29 cellular contexts compared by ENCODE assay signal in the genomic region with DNA sequence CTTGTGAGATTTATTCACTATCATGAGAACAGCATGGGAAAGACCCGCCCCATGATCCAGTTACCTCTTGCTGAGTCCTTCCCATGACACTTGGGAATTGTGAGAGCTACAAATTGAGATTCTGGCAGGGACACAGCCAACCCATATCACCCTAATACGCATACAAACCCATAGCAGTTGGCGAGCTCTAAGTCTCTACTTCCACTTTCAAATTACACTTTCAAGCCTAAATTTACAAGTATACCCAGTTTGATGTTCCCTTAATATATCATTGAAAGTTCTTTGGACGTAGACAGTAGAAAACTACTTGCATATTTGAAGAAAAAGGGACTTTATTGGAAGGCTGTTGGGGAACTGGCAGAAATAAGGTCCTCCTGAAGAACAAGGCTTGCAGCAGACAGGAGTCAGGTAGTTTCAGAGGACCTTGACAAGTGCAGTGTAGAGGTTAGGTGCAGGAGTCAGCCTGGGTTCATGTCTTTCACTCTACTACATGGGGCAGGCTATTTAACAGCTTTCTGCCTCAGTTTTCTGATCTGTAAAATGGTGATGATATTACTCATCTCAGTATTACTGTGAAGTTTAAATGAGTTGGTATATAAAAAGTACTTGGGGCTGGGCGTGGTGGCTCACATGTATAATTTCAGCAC.
A peak's percentile ranks its signal among the peaks of the same experiment; 100 is the strongest.
DNase-seq lines count a peak whose midpoint lies in the region; ATAC-seq, FAIRE-seq and TF ChIP-seq lines count a peak whose summit lies in the region.
"Had no signal": no experiment of that assay in that cellular context is flagged by ENCODE, and none has a peak within 500 bp of the region (broad histone marks: within the 10 kb centered on the region; RNA-seq: fewer than 3 reads in every experiment).

No MANE protein-coding gene starts in this region.

- ATAC-seq in HepG2, result no peak
- no peak for ATAC-seq in right lobe of liver
- peak; percentile 80 for ATAC-seq in HG02798 (IDR thresholded peaks at IDR 0.05; ENCODE audit: poor library complexity, unreplicated experiment)
- ATAC-seq in GM12878, result peak; percentile 77
- ATAC-seq: HCT116, Panc1 had no signal

- TF ChIP-seq EP300 in HepG2 (IDR thresholded peaks at IDR 0.05; ENCODE audit: low read depth in 2 of 2, low read length in 2 of 2) (no peak), HepG2 (CRISPR knock-in tag; IDR thresholded peaks at IDR 0.05; ENCODE audit: borderline replicate concordance) (no peak), GM12878 (IDR thresholded peaks at IDR 0.05; ENCODE audit: borderline replicate concordance in 1 of 2, control insufficient read depth in 1 of 2, low read depth in 2 of 2, low read length in 2 of 2) (no peak), transverse colon (IDR thresholded peaks at IDR 0.05; ENCODE audit: low read depth) (no peak)

- SMC1A ChIA-PET in GM12878 (lab: Charles Lee; ENCODE audit: uncharacterized antibody, unreplicated experiment), result interaction anchor here (0.9 kb wide), 1 partner anchor 83 kb away, joined by 3 read pairs; no protein-coding TSS in a partner anchor

- in situ Hi-C loops in HepG2 (cut with HindIII; ENCODE audit: extremely low pct_ligation_motif_present, low pct_unique_long_range_greater_than_20kb) (no loop called here), GM12878 (cut with MboI) (no loop called here), transverse colon (cut with MboI; ENCODE audit: low pct_ligation_motif_present in 1 of 4, low pct_unique_long_range_greater_than_20kb in 1 of 4, low sequenced_read_pairs in 3 of 4) (no loop called here)

- H3K4me2 ChIP-seq in HepG2 (ENCODE audit: low read depth, low read length) (no peak overlapping the region), GM12878 (ENCODE audit: control insufficient read depth, insufficient read depth) (peak overlapping the region; percentile 60)
- H3K4me2 ChIP-seq: KMS-11, SK-N-SH had no signal

- no peak for TF ChIP-seq POLR2A in HepG2 (IDR thresholded peaks at IDR 0.05; ENCODE audit: insufficient read depth in 1 of 2, low read depth in 2 of 2, low read length in 2 of 2)
- TF ChIP-seq POLR2A in right lobe of liver (IDR thresholded peaks at IDR 0.05), result no peak
- no peak for TF ChIP-seq POLR2A in GM12878 (IDR thresholded peaks at IDR 0.05; ENCODE audit: low read depth, low read length)
- TF ChIP-seq POLR2A in GM12892 (IDR thresholded peaks at IDR 0.05; ENCODE audit: low read depth, low read length), result no peak
- TF ChIP-seq POLR2A in transverse colon (IDR thresholded peaks at IDR 0.05), result no peak

- RAD21 ChIA-PET in GM12878 (lab: Charles Lee; ENCODE audit: unreplicated experiment), result interaction anchor here (0.8 kb wide), 1 partner anchor 45 kb away, joined by 3 read pairs; no protein-coding TSS in a partner anchor

- no peak overlapping the region for H3K9ac ChIP-seq in HepG2 (ENCODE audit: insufficient read depth, low read depth, low read length)
- H3K9ac ChIP-seq in GM12878 (ENCODE audit: control insufficient read depth, insufficient read depth, low read length), result no peak overlapping the region
- H3K9ac ChIP-seq: KMS-11, SK-N-SH had no signal

- no peak overlapping the region for H2AFZ ChIP-seq in HepG2 (ENCODE audit: low read length)
- peak overlapping the region; percentile 36 for H2AFZ ChIP-seq in GM12878 (ENCODE audit: control insufficient read depth, low read depth, low read length)

- no peak for TF ChIP-seq CTCF in HepG2 (CRISPR knock-in tag; IDR thresholded peaks at IDR 0.05)
- TF ChIP-seq CTCF in right lobe of liver (IDR thresholded peaks at IDR 0.05), result no peak
- no peak for TF ChIP-seq CTCF in GM12878 (IDR thresholded peaks at IDR 0.05 in 2 of 3, conservative IDR thresholded peaks at IDR 0.05 in 1 of 3; ENCODE audit: control insufficient read depth in 2 of 3, extremely low read depth in 1 of 3, insufficient read depth in 1 of 3, low read depth in 3 of 3, low read length in 3 of 3)
- TF ChIP-seq CTCF in transverse colon (IDR thresholded peaks at IDR 0.05), result no peak

- POLR2A ChIA-PET in HepG2 (lab: Yijun Ruan, JAX), result no interaction called here
- POLR2A ChIA-PET in GM12878 (lab: Charles Lee), result no interaction called here

- H3K27me3 ChIP-seq in HepG2 (ENCODE audit: control insufficient read depth in 1 of 2, insufficient read depth in 2 of 2, low read length in 2 of 2) (no peaks in the 10 kb centered on the region), right lobe of liver (no peaks in the 10 kb centered on the region), GM12878 (replicated peaks in 1 of 2; ENCODE audit: control insufficient read depth in 2 of 2, insufficient read depth in 2 of 2, low read length in 1 of 2) (no peaks in the 10 kb centered on the region), transverse colon (no peaks in the 10 kb centered on the region)

- H4K20me1 ChIP-seq in HepG2 (ENCODE audit: insufficient read depth, low read length) (no peaks in the 10 kb centered on the region), GM12878 (ENCODE audit: control insufficient read depth, insufficient read depth) (no peaks in the 10 kb centered on the region)

- intact Hi-C loops in HepG2 (cut with micrococcal nuclease; ENCODE audit: unreplicated experiment) (no loop called here), right lobe of liver (cut with DNase I) (no loop called here), GM12878 (cut with micrococcal nuclease; ENCODE audit: unreplicated experiment) (loop anchor here (5.0 to 10.0 kb wide), 2 partner anchors 48 to 111 kb away; partner anchors contain the start of gene EEF2KMT), transverse colon (cut with DNase I; ENCODE audit: low total_unique reads) (loop anchor here (5.0 kb wide), 1 partner anchor 727 kb away; no protein-coding TSS in a partner anchor)

- H3K9me3 ChIP-seq in HepG2 (ENCODE audit: low read length) (no peaks in the 10 kb centered on the region; the same call in 1 of the 2 replicates), right lobe of liver (no peaks in the 10 kb centered on the region), GM12878 (replicated peaks; ENCODE audit: control insufficient read depth, insufficient read depth, low read length) (no peaks in the 10 kb centered on the region), transverse colon (no peaks in the 10 kb centered on the region)
- H3K9me3 ChIP-seq: SK-N-SH had no signal

- H3K79me2 ChIP-seq in HepG2 (ENCODE audit: insufficient read depth, low read length) (no peaks in the 10 kb centered on the region), GM12878 (ENCODE audit: control insufficient read depth, insufficient read depth, low read length) (no peaks in the 10 kb centered on the region)

- H3K4me1 ChIP-seq in HepG2 (ENCODE audit: insufficient read depth, low read length) (no peaks in the 10 kb centered on the region), right lobe of liver (no peaks in the 10 kb centered on the region), GM12878 (ENCODE audit: control insufficient read depth, insufficient read depth, low read length) (0 out of 2 replicates have a peak, but pooled peaks cover 9% of the 10 kb centered on the region), transverse colon (peaks cover 0 to 3% (median 0%) of the 10 kb centered on the region in 4 donors)

- WGBS in HepG2 (ENCODE audit: low lambda C conversion rate), result 9% methylated on average over 5 of the region's 5 CpGs
- 54% methylated on average over 5 of the region's 5 CpGs for WGBS in right lobe of liver (ENCODE audit: insufficient coverage, low coverage, low lambda C conversion rate, missing lambda C conversion rate)
- WGBS in GM12878 (ENCODE audit: insufficient coverage, insufficient replicate concordance, low lambda C conversion rate, missing lambda C conversion rate), result 11% methylated on average over 5 of the region's 5 CpGs
- 72 to 76% methylated on average over 3 to 5 of the region's 5 CpGs for WGBS in transverse colon (ENCODE audit: low coverage in 1 of 2), 2 donors

- BruUV-seq in HepG2 (replicated peaks; lab: Mats Ljungman, UMichigan) (no TSS peak), GM12878 (replicated peaks; lab: Mats Ljungman, UMichigan) (no TSS peak)

- no peak overlapping the region for H3K27ac ChIP-seq in HepG2 (ENCODE audit: extremely low read length, insufficient read depth, low read length)
- no peak overlapping the region for H3K27ac ChIP-seq in right lobe of liver
- peak overlapping the region; percentile 46 for H3K27ac ChIP-seq in GM12878 (ENCODE audit: control insufficient read depth, insufficient read depth)
- H3K27ac ChIP-seq in transverse colon, result no peak overlapping the region
- H3K27ac ChIP-seq: 22Rv1, C4-2B, KMS-11 had no signal

- FAIRE-seq in HepG2 (lab: Jason Lieb, UNC) (no peak), GM12878 (lab: Jason Lieb, UNC) (peak; percentile 64), GM12892 (lab: Jason Lieb, UNC) (no peak)
- FAIRE-seq: H1, HTR-8/SVneo had no signal

- H3K36me3 ChIP-seq in HepG2 (replicated peaks in 1 of 2; ENCODE audit: control insufficient read depth in 1 of 2, insufficient read depth in 2 of 2, low read length in 2 of 2) (no peaks in the 10 kb centered on the region), right lobe of liver (no peaks in the 10 kb centered on the region), GM12878 (ENCODE audit: control insufficient read depth in 2 of 2, insufficient read depth in 2 of 2, low read length in 1 of 2) (no peaks in the 10 kb centered on the region), transverse colon (no peaks in the 10 kb centered on the region)

- TF ChIP-seq RAD21 in HepG2 (CRISPR knock-in tag; IDR thresholded peaks at IDR 0.05) (no peak), GM12878 (IDR thresholded peaks at IDR 0.05; ENCODE audit: insufficient read depth, low read depth, low read length) (no peak)

- CTCF ChIA-PET in HepG2 (lab: Yijun Ruan, JAX; ENCODE audit: low intra/inter-chr PET ratio, low total read pairs), result no interaction called here
- CTCF ChIA-PET in GM12878 (lab: Yijun Ruan, JAX), result no interaction called here

- no peak overlapping the region for H3K4me3 ChIP-seq in HepG2 (replicated peaks in 1 of 3; ENCODE audit: insufficient read depth in 1 of 3, low read depth in 2 of 3, low read length in 3 of 3)
- H3K4me3 ChIP-seq in right lobe of liver, result no peak overlapping the region
- 0 out of 2 replicates have a peak overlapping the region, but pooled peaks have one; percentile 23 for H3K4me3 ChIP-seq in GM12878
- no peak overlapping the region for H3K4me3 ChIP-seq in transverse colon

- DNase-seq in HepG2 (ENCODE audit: low spot score), result no peak
- DNase-seq in right lobe of liver, result no peak
- peak; percentile 24 for DNase-seq in GM12878 (ENCODE audit: low read depth, low spot score)
- DNase-seq in DMS 273 treated with DMSO at 0.1 percent for 48 hours (lab: John Stamatoyannopoulos, UW), result no peak
- no peak for DNase-seq in GM12892 (ENCODE audit: insufficient read length)
- DNase-seq in transverse colon, result no peak
- DNase-seq in DMS153 treated with DMSO at 0.1 percent for 48 hours (lab: John Stamatoyannopoulos, UW; ENCODE audit: unreplicated experiment), result no peak
- DNase-seq: AML-193; Calu3; CD8-positive, alpha-beta memory T cell; DMS53; GDM1; IMR-90; MV-4-11; NCI-H1105 treated with DMSO at 0.1 percent for 48 hours; NCI-H2029 treated with DMSO at 0.1 percent for 48 hours; NCI-H226; NCI-H510A treated with DMSO at 0.1 percent for 48 hours; NCI-H774; SIG-M5; SK-N-SH had no signal

TF ChIP-seq in HepG2, 621 proteins besides CTCF, POLR2A, EP300 and RAD21 (continues in another document):
- TF ChIP-seq ZNF629 (CRISPR knock-in tag; conservative IDR thresholded peaks at IDR 0.05), result peak; percentile 42

TF ChIP-seq in GM12878, 131 proteins besides CTCF, POLR2A, EP300 and RAD21 (continues in another document):
- no peak for TF ChIP-seq ZNF217 (IDR thresholded peaks at IDR 0.05)
- TF ChIP-seq ZZZ3 (IDR thresholded peaks at IDR 0.05; ENCODE audit: control insufficient read depth, insufficient read length, low read depth), result no peak

Comparison
In these comparisons a context has a peak if more than half of its experiments do, and no peak if none do; other contexts are left out.
1. ATAC-seq: peak in HG02798 (single experiment) and GM12878 (single experiment); none in HepG2 (single experiment) and right lobe of liver (0 of 4).
2. intact Hi-C loops: an anchor here in GM12878 (5.0 to 10.0 kb wide) and transverse colon (5.0 kb wide); none called in HepG2 and right lobe of liver.